Comparison of ENCODE assay signal across 27 cellular contexts in the genomic region with DNA sequence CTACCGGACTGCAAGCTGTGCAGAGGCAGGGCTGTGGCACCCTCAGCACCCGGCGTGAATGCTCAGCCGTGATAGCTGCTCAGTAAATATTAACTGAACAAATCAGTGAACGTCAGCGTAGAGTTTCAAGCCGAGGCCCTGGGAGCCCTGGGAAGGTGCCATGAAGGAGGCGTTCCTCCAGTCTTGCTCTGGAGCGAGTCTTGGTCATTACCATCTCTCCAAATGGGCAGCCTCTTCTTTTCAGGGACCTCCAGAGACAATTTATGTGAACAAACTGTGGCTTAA.
"Had no signal": no experiment of that assay in that cellular context is flagged by ENCODE, and none has a peak within 500 bp of the region (broad histone marks: within the 10 kb centered on the region; RNA-seq: fewer than 3 reads in every experiment).

No MANE protein-coding gene starts in this region.

- H2AFZ ChIP-seq: neural progenitor cell had no signal

- ATAC-seq: effector memory CD8-positive, alpha-beta T cell; heart right ventricle; mucosa of descending colon; naive thymus-derived CD4-positive, alpha-beta T cell; right cardiac atrium; stimulated activated memory B cell treated with anti-CD40 and anti-IgM and Interleukin-4, amounts not matched to agents 10 μg/mL and 1 μg/mL and 100 μg/mL, for 72 hours; stimulated activated naive CD8-positive, alpha-beta T cell treated with anti-CD3 and anti-CD28 coated beads, Interleukin-15, Interleukin-2, amounts not matched to agents 100 U/mL and 50 U/mL, for 24 hours; upper lobe of right lung had no signal

- H3K4me1 ChIP-seq: esophagus squamous epithelium, heart right ventricle, prostate gland, sigmoid colon, tibial nerve, upper lobe of right lung, uterus had no signal

- H3K4me2 ChIP-seq: neural progenitor cell had no signal

- H3K4me3 ChIP-seq: coronary artery, esophagus squamous epithelium, heart right ventricle, lung, mucosa of descending colon, neural progenitor cell, prostate gland, sigmoid colon, thoracic aorta, tibial nerve, upper lobe of right lung, uterus had no signal

- H3K4me3 Mint-ChIP-seq: effector memory CD8-positive, alpha-beta T cell; memory B cell; mesothelial cell of epicardium; naive thymus-derived CD4-positive, alpha-beta T cell; nephron; neural progenitor cell; stimulated activated memory B cell treated with anti-CD40 and anti-IgM and Interleukin-4, amounts not matched to agents 10 μg/mL and 1 μg/mL and 100 μg/mL, for 72 hours had no signal

- H3K9me3 Mint-ChIP-seq: effector memory CD8-positive, alpha-beta T cell; memory B cell; mesothelial cell of epicardium; nephron; neural progenitor cell; stimulated activated memory B cell treated with anti-CD40 and anti-IgM and Interleukin-4, amounts not matched to agents 10 μg/mL and 1 μg/mL and 100 μg/mL, for 72 hours had no signal

- H3K27ac ChIP-seq: coronary artery, esophagus squamous epithelium, heart right ventricle, neural progenitor cell, prostate gland, sigmoid colon, thoracic aorta, tibial nerve, upper lobe of right lung, uterus had no signal

- H3K4me1 Mint-ChIP-seq: memory B cell; naive thymus-derived CD4-positive, alpha-beta T cell; stimulated activated memory B cell treated with anti-CD40 and anti-IgM and Interleukin-4, amounts not matched to agents 10 μg/mL and 1 μg/mL and 100 μg/mL, for 72 hours had no signal

- DNase-seq: effector memory CD8-positive, alpha-beta T cell; erythroblast; esophagus squamous epithelium; foreskin melanocyte; glutamatergic neuron; heart right ventricle; hippocampal formation; kidney glomerular epithelial cell; mucosa of descending colon; naive thymus-derived CD4-positive, alpha-beta T cell; nucleus accumbens; right cardiac atrium; sigmoid colon; stimulated activated CD4-positive, alpha-beta T cell treated with anti-CD3 and anti-CD28 coated beads, Interleukin-4, amount 100 ng/mL, for 4 hours; stimulated activated naive CD8-positive, alpha-beta T cell treated with anti-CD3 and anti-CD28 coated beads, Interleukin-15, Interleukin-2, amounts not matched to agents 100 U/mL and 50 U/mL, for 24 hours; upper lobe of right lung; uterus had no signal

- H3K36me3 ChIP-seq: esophagus squamous epithelium, heart right ventricle, neural progenitor cell, prostate gland, sigmoid colon, thoracic aorta, tibial nerve, upper lobe of right lung, uterus had no signal

- H3K27me3 ChIP-seq: neural progenitor cell, sigmoid colon, tibial nerve, upper lobe of right lung, uterus had no signal

- H3K9ac ChIP-seq: neural progenitor cell had no signal

- H3K27ac Mint-ChIP-seq: effector memory CD8-positive, alpha-beta T cell; memory B cell; mesothelial cell of epicardium; naive thymus-derived CD4-positive, alpha-beta T cell; nephron; neural progenitor cell; stimulated activated memory B cell treated with anti-CD40 and anti-IgM and Interleukin-4, amounts not matched to agents 10 μg/mL and 1 μg/mL and 100 μg/mL, for 72 hours had no signal

- H3K36me3 Mint-ChIP-seq: memory B cell; mesothelial cell of epicardium; naive thymus-derived CD4-positive, alpha-beta T cell; neural progenitor cell; stimulated activated memory B cell treated with anti-CD40 and anti-IgM and Interleukin-4, amounts not matched to agents 10 μg/mL and 1 μg/mL and 100 μg/mL, for 72 hours had no signal

- H3K9me3 ChIP-seq: esophagus squamous epithelium, heart right ventricle, mucosa of descending colon, prostate gland, sigmoid colon, thoracic aorta, tibial nerve, upper lobe of right lung, uterus had no signal
